In genomic region chr2:126793885-126794613, GRCh38 we compare ENCODE assay signal across 22 cellular contexts.
A peak's percentile ranks its signal among the peaks of the same experiment; 100 is the strongest.
DNase-seq lines count a peak whose midpoint lies in the region; ATAC-seq, FAIRE-seq and TF ChIP-seq lines count a peak whose summit lies in the region.
"Had no signal": no experiment of that assay in that cellular context is flagged by ENCODE, and none has a peak within 500 bp of the region (broad histone marks: within the 10 kb centered on the region; RNA-seq: fewer than 3 reads in every experiment).

No MANE protein-coding gene starts in this region.

- H3K27ac ChIP-seq in SK-N-SH (ENCODE audit: low read depth in 2 of 2, low read length in 1 of 2) (no peak overlapping the region), kidney (ENCODE audit: low read depth in 2 of 2, low read length in 2 of 2) (no peak overlapping the region), suprapubic skin (no peak overlapping the region)
- H3K27ac ChIP-seq: A549; BLaER1 treated with 17β-estradiol and CSF1 and Interleukin-3, amounts not matched to agents 10 nM and 100 nM; heart left ventricle; parathyroid adenoma had no signal

- H3K4me3 ChIP-seq in SK-N-SH (ENCODE audit: low read depth in 2 of 2, low read length in 1 of 2) = no peak overlapping the region
- no peak overlapping the region for H3K4me3 ChIP-seq in kidney (ENCODE audit: low read length in 2 of 2)
- H3K4me3 ChIP-seq in suprapubic skin = no peak overlapping the region
- H3K4me3 ChIP-seq: A549; BLaER1 treated with 17β-estradiol and CSF1 and Interleukin-3, amounts not matched to agents 10 nM and 100 nM; heart left ventricle had no signal

- peak; percentile 65 for TF ChIP-seq RAD21 in SK-N-SH (IDR thresholded peaks at IDR 0.05; ENCODE audit: low read length)

- H3K79me2 ChIP-seq in SK-N-SH (ENCODE audit: insufficient read depth) = no peaks in the 10 kb centered on the region
- H3K79me2 ChIP-seq: parathyroid adenoma had no signal

- FAIRE-seq in kidney (lab: Jason Lieb, UNC) = no peak
- FAIRE-seq: A549, G401.6 had no signal

- H2AFZ ChIP-seq in SK-N-SH (ENCODE audit: low read depth) = no peak overlapping the region
- H2AFZ ChIP-seq: parathyroid adenoma had no signal

- no peaks in the 10 kb centered on the region for H3K9me3 ChIP-seq in SK-N-SH
- H3K9me3 ChIP-seq in kidney (ENCODE audit: control insufficient read depth in 1 of 2, low read length in 2 of 2) = no peaks in the 10 kb centered on the region
- no peaks in the 10 kb centered on the region for H3K9me3 ChIP-seq in suprapubic skin
- H3K9me3 ChIP-seq: A549; BLaER1 treated with 17β-estradiol and CSF1 and Interleukin-3, amounts not matched to agents 10 nM and 100 nM; heart left ventricle had no signal

- H3K9me2 ChIP-seq in SK-N-SH = no peaks in the 10 kb centered on the region

- POLR2A ChIA-PET in SK-N-SH (lab: Yijun Ruan, JAX) = interaction anchor here (0.8 kb wide), 1 partner anchor 29 kb away, joined by 3 read pairs; no protein-coding TSS in a partner anchor
- POLR2A ChIA-PET in WTC11 (lab: Charles Lee) = no interaction called here

- no peak overlapping the region for H3K9ac ChIP-seq in SK-N-SH
- H3K9ac ChIP-seq in kidney (ENCODE audit: low read length in 2 of 2) = no peak overlapping the region
- H3K9ac ChIP-seq: BLaER1 treated with 17β-estradiol and CSF1 and Interleukin-3, amounts not matched to agents 10 nM and 100 nM; parathyroid adenoma had no signal

- H3F3A ChIP-seq in SK-N-SH (replicated peaks; ENCODE audit: insufficient read depth) = no peaks in the 10 kb centered on the region

- H3K36me3 Mint-ChIP-seq in WTC11 = no peaks in the 10 kb centered on the region
- H3K36me3 Mint-ChIP-seq: activated CD4-positive, alpha-beta memory T cell treated with anti-CD3 and anti-CD28 coated beads for 36 hours; activated naive CD8-positive, alpha-beta T cell; naive B cell had no signal

- TF ChIP-seq EP300 in SK-N-SH (IDR thresholded peaks at IDR 0.05; ENCODE audit: borderline replicate concordance in 1 of 2, low read depth in 1 of 2, low read length in 1 of 2) (no peak), suprapubic skin (IDR thresholded peaks at IDR 0.05) (no peak)

- no peaks in the 10 kb centered on the region for H3K27me3 Mint-ChIP-seq in WTC11 (ENCODE audit: low read depth)

- CTCF ChIA-PET in SK-N-SH (lab: Yijun Ruan, JAX) = interaction anchor here (0.6 to 9.9 kb wide), 17 partner anchors 14 to 275 kb away, joined by 3 to 80 read pairs (median 3); no protein-coding TSS in a partner anchor
- CTCF ChIA-PET in WTC11 (lab: Charles Lee) = interaction anchor here (0.7 to 2.6 kb wide), 5 partner anchors 71 to 266 kb away, joined by 3 to 28 read pairs (median 5); no protein-coding TSS in a partner anchor

- TF ChIP-seq CTCF in SK-N-SH (IDR thresholded peaks at IDR 0.05) (no peak), WTC11 (IDR thresholded peaks at IDR 0.05) (no peak), kidney (IDR thresholded peaks at IDR 0.05; ENCODE audit: borderline replicate concordance, extremely low read depth, insufficient read depth) (no peak), suprapubic skin (IDR thresholded peaks at IDR 0.05) (no peak)

- DNase-seq in SK-N-SH (peak; percentile 67), WTC11 (ENCODE audit: low spot score) (peak; percentile 32), kidney (peak; percentile 39), suprapubic skin (ENCODE audit: low spot score in 2 of 2) (peak; percentile 20 to 21), HPDE6-E6E7 (ENCODE audit: extremely low spot score) (no peak), UCSD-AML1 (lab: John Stamatoyannopoulos, UW; ENCODE audit: unreplicated experiment) (no peak)
- DNase-seq: activated CD4-positive, alpha-beta memory T cell treated with anti-CD3 and anti-CD28 coated beads for 36 hours; activated T-cell treated with anti-CD3 and anti-CD28 coated beads, Interleukin-2, amount 50 U/mL, for 72 hours; IMR-90; naive B cell; NCI-H187 treated with DMSO at 0.1 percent for 48 hours; T-helper 1 cell had no signal

- intact Hi-C loops in kidney (cut with DNase I) = no loop called here

- H4K20me1 ChIP-seq in SK-N-SH (ENCODE audit: insufficient read depth) = no peaks in the 10 kb centered on the region
- H4K20me1 ChIP-seq: BLaER1 treated with 17β-estradiol and CSF1 and Interleukin-3, amounts not matched to agents 10 nM and 100 nM had no signal

- no peak overlapping the region for H3K27ac Mint-ChIP-seq in WTC11
- H3K27ac Mint-ChIP-seq: activated CD4-positive, alpha-beta memory T cell treated with anti-CD3 and anti-CD28 coated beads for 36 hours; activated naive CD8-positive, alpha-beta T cell; activated T-cell treated with anti-CD3 and anti-CD28 coated beads, Interleukin-2, amount 50 U/mL, for 72 hours; stimulated activated naive CD8-positive, alpha-beta T cell treated with anti-CD3 and anti-CD28 coated beads, Interleukin-15, Interleukin-2, amounts not matched to agents 100 ng/mL and 50 ng/mL, for 24 hours had no signal

- 15% methylated on average over 10 of the region's 10 CpGs for WGBS in SK-N-SH (ENCODE audit: low lambda C conversion rate)
- 50% methylated on average over 10 of the region's 10 CpGs for WGBS in suprapubic skin

- H3K27me3 ChIP-seq in SK-N-SH (ENCODE audit: insufficient read depth) (no peaks in the 10 kb centered on the region), suprapubic skin (peaks cover 15% of the 10 kb centered on the region)
- H3K27me3 ChIP-seq: BLaER1 treated with 17β-estradiol and CSF1 and Interleukin-3, amounts not matched to agents 10 nM and 100 nM had no signal

- no peaks in the 10 kb centered on the region for H3K9me3 Mint-ChIP-seq in WTC11
- H3K9me3 Mint-ChIP-seq: activated CD4-positive, alpha-beta memory T cell treated with anti-CD3 and anti-CD28 coated beads for 36 hours; activated T-cell treated with anti-CD3 and anti-CD28 coated beads, Interleukin-2, amount 50 U/mL, for 72 hours; stimulated activated naive CD8-positive, alpha-beta T cell treated with anti-CD3 and anti-CD28 coated beads, Interleukin-15, Interleukin-2, amounts not matched to agents 100 ng/mL and 50 ng/mL, for 24 hours had no signal

- no peak overlapping the region for H3K4me3 Mint-ChIP-seq in WTC11
- H3K4me3 Mint-ChIP-seq: activated CD4-positive, alpha-beta memory T cell treated with anti-CD3 and anti-CD28 coated beads for 36 hours; activated naive CD8-positive, alpha-beta T cell; activated T-cell treated with anti-CD3 and anti-CD28 coated beads, Interleukin-2, amount 50 U/mL, for 72 hours; naive B cell; stimulated activated naive CD8-positive, alpha-beta T cell treated with anti-CD3 and anti-CD28 coated beads, Interleukin-15, Interleukin-2, amounts not matched to agents 100 ng/mL and 50 ng/mL, for 24 hours had no signal

- H3K36me3 ChIP-seq in SK-N-SH (replicated peaks in 1 of 2; ENCODE audit: control insufficient read depth in 1 of 2, insufficient read depth in 2 of 2, low read length in 1 of 2) (no peaks in the 10 kb centered on the region), kidney (ENCODE audit: control insufficient read depth in 1 of 2, insufficient read depth in 2 of 2, low read length in 2 of 2) (no peaks in the 10 kb centered on the region), suprapubic skin (no peaks in the 10 kb centered on the region)
- H3K36me3 ChIP-seq: BLaER1 treated with 17β-estradiol and CSF1 and Interleukin-3, amounts not matched to agents 10 nM and 100 nM; heart left ventricle had no signal

- TF ChIP-seq POLR2A in suprapubic skin (IDR thresholded peaks at IDR 0.05) = no peak

- no peak overlapping the region for H3K4me2 ChIP-seq in SK-N-SH
- H3K4me2 ChIP-seq: A549; BLaER1 treated with 17β-estradiol and CSF1 and Interleukin-3, amounts not matched to agents 10 nM and 100 nM had no signal

- ATAC-seq in SK-N-SH treated with all-trans-retinoic acid at 6 μM for 48 hours (no peak), WTC11 (peak; percentile 79), GM21528 (IDR thresholded peaks at IDR 0.05; ENCODE audit: low FRiP score, unreplicated experiment) (no peak)
- ATAC-seq: activated T-cell treated with anti-CD3 and anti-CD28 coated beads, Interleukin-2, amount 50 U/mL, for 72 hours; heart left ventricle; Right ventricle myocardium inferior had no signal

- peaks cover 12% of the 10 kb centered on the region for H3K4me1 Mint-ChIP-seq in WTC11
- H3K4me1 Mint-ChIP-seq: naive B cell had no signal

- H3K4me1 ChIP-seq in SK-N-SH (ENCODE audit: control insufficient read depth in 1 of 2, insufficient read depth in 2 of 2, low read depth in 1 of 2, low read length in 1 of 2) = peaks cover 0 to 9% of the 10 kb centered on the region in 2 experiments; a peak in 1 of 4 replicates
- no peaks in the 10 kb centered on the region for H3K4me1 ChIP-seq in kidney (ENCODE audit: control insufficient read depth in 1 of 2, insufficient read depth in 1 of 2, low read depth in 1 of 2, low read length in 2 of 2)
- no peaks in the 10 kb centered on the region for H3K4me1 ChIP-seq in suprapubic skin
- H3K4me1 ChIP-seq: A549, heart left ventricle, parathyroid adenoma had no signal

TF ChIP-seq in SK-N-SH treated with all-trans-retinoic acid at 6 μM for 48 hours, 23 proteins besides CTCF, POLR2A, EP300 and RAD21 (continues in another document):
- TF ChIP-seq CREB5 (CRISPR knock-in tag; IDR thresholded peaks at IDR 0.05; ENCODE audit: low read depth) = no peak
- TF ChIP-seq ESRRG (CRISPR knock-in tag; IDR thresholded peaks at IDR 0.05) = no peak
- TF ChIP-seq OSR1 (CRISPR knock-in tag; IDR thresholded peaks at IDR 0.05) = no peak
- TF ChIP-seq ISL1 (CRISPR knock-in tag; IDR thresholded peaks at IDR 0.05) = no peak

TF ChIP-seq in WTC11, 78 proteins besides CTCF, POLR2A, EP300 and RAD21 (continues in another document):
- no peak for TF ChIP-seq AR (CRISPR knock-in tag; IDR thresholded peaks at IDR 0.05)

Comparison
In these comparisons a context has a peak if more than half of its experiments do, and no peak if none do; other contexts are left out.
1. DNase-seq: peak in SK-N-SH (single experiment), WTC11 (single experiment), kidney (single experiment) and suprapubic skin (2 of 2); none in HPDE6-E6E7 (single experiment) and UCSD-AML1 (single experiment).